ENCODE assay signal across 8 cellular contexts in the genomic region with DNA sequence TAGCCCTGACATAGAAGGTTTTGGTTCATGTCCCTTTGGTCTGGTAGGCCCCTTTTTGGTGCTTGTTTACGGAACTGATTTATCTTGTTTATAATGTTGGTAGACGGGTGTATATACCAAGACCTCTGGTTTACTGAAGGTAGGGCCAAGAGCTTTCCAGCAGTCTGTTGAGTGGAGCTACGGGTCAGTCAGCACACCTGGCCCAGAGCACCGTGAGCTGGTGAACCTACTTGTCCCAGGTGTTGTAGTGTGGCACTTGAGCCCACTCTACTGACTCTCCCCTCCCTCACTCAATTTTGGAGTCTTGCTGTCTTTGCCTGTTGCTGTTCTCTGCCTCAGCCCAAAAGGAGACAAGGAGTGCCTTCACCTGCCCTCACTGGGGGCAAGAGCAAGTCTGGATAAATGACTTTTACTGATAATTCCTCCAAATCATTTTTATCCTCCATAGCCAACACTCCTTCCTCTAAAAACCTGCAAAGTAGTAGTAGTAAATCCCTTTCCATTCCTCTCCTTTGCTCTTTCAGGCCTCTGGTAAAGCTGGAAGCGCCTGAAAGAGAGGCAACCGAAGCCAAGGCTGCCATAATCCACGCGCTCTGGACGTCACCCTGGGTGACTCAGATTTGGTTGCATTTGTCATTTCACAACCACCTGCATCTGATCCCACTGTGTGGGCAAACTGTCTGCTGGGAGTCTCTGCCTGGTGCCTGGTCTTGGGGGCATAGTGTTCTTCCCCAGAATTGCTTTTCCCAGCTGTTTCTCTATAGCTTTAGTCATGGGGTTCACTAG. TPM values are rescaled to one million over a fixed set of nuclear protein-coding genes. Genes with fewer than 3 reads are reported as not detected.
DNase-seq lines count a peak whose midpoint lies in the region; ATAC-seq and TF ChIP-seq lines count a peak whose summit lies in the region.

No MANE protein-coding gene starts in this region.

- H3K27me3 ChIP-seq in endodermal cell (ENCODE audit: control insufficient read depth, insufficient read depth, low read length, poor library complexity, severe bottlenecking) (no peaks in the 10 kb centered on the region), prostate gland (replicated peaks; ENCODE audit: insufficient read depth) (no peaks in the 10 kb centered on the region)

- no peaks in the 10 kb centered on the region for H3K36me3 ChIP-seq in endodermal cell (ENCODE audit: control insufficient read depth, insufficient read depth, low read length)
- H3K36me3 ChIP-seq in prostate gland, result no peaks in the 10 kb centered on the region

- H3K36me3 Mint-ChIP-seq in endodermal cell (ENCODE audit: low read depth) (peaks cover 11% of the 10 kb centered on the region), progenitor cell of endocrine pancreas (ENCODE audit: insufficient read depth) (peaks cover 7% of the 10 kb centered on the region)

- TF ChIP-seq CTCF in endodermal cell (conservative IDR thresholded peaks at IDR 0.05) (no peak), progenitor cell of endocrine pancreas (IDR thresholded peaks at IDR 0.05; ENCODE audit: unreplicated experiment) (no peak), prostate gland (IDR thresholded peaks at IDR 0.05) (no peak)

- H3K9me3 ChIP-seq in endodermal cell (ENCODE audit: control insufficient read depth, low read length) (no peaks in the 10 kb centered on the region), prostate gland (no peaks in the 10 kb centered on the region)

- H3K4me3 Mint-ChIP-seq in endodermal cell, result no peak overlapping the region
- H3K4me3 Mint-ChIP-seq in progenitor cell of endocrine pancreas (ENCODE audit: low read depth), result no peak overlapping the region

- 98 to 99% methylated on average over 6 to 9 of the region's 9 CpGs for whole genome bisulfite sequencing in endodermal cell (ENCODE audit: insufficient coverage in 1 of 2, insufficient read length in 1 of 2), 2 experiments
- 79% methylated on average over 9 of the region's 9 CpGs for WGBS in prostate gland

- intact Hi-C loops in prostate gland (cut with DNase I), result no loop called here

- H3K4me1 Mint-ChIP-seq in endodermal cell (peaks cover 40% of the 10 kb centered on the region), progenitor cell of endocrine pancreas (ENCODE audit: low read depth) (peaks cover 38% of the 10 kb centered on the region)

- ATAC-seq in GM18868 (IDR thresholded peaks at IDR 0.05; ENCODE audit: unreplicated experiment), result no peak

- H3K27ac ChIP-seq in endodermal cell (ENCODE audit: low read depth, low read length) (no peak overlapping the region), prostate gland (no peak overlapping the region)

- H3K4me1 ChIP-seq in endodermal cell (ENCODE audit: control insufficient read depth, insufficient read depth, low read length) (no peaks in the 10 kb centered on the region), prostate gland (replicated peaks) (no peaks in the 10 kb centered on the region)

- no peaks in the 10 kb centered on the region for H3K27me3 Mint-ChIP-seq in endodermal cell (ENCODE audit: insufficient read depth)
- no peaks in the 10 kb centered on the region for H3K27me3 Mint-ChIP-seq in progenitor cell of endocrine pancreas

- DNase-seq in ELR (ENCODE audit: low read depth) (peak; percentile 69), NOMO-1 treated with dmso at 0.1 percent for 144 hours (lab: John Stamatoyannopoulos, UW; ENCODE audit: unreplicated experiment) (peak; percentile 63), endodermal cell (no peak), progenitor cell of endocrine pancreas (ENCODE audit: low spot score, unreplicated experiment) (no peak), prostate gland (ENCODE audit: low spot score) (no peak), kidney glomerular epithelial cell (lab: John Stamatoyannopoulos, UW) (no peak)
- no peak for DNase-seq in central memory CD4-positive, alpha-beta T cell

- H3K4me3 ChIP-seq in endodermal cell (ENCODE audit: low read length) (no peak overlapping the region), prostate gland (no peak overlapping the region)

- TF ChIP-seq POLR2A in prostate gland (IDR thresholded peaks at IDR 0.05), result no peak

- H3K9me3 Mint-ChIP-seq in endodermal cell (no peaks in the 10 kb centered on the region), progenitor cell of endocrine pancreas (ENCODE audit: low read depth) (no peaks in the 10 kb centered on the region)

- no peak overlapping the region for H3K9ac ChIP-seq in endodermal cell (ENCODE audit: extremely low read depth, low read length, poor library complexity, severe bottlenecking)

- peak overlapping the region; percentile 49 for H3K27ac Mint-ChIP-seq in endodermal cell
- peak overlapping the region; percentile 18 for H3K27ac Mint-ChIP-seq in progenitor cell of endocrine pancreas

RNA-seq across cellular contexts. Expression of a gene that starts 22.2 kb away (rescaled TPM):
- total RNA-seq in endodermal cell, result 10 to 100 TPM; 51.2 to 64.3 TPM
- polyA plus RNA-seq in endodermal cell (2013, experiment 1 of 2), result 13.7 TPM
- polyA plus RNA-seq in endodermal cell (2013, experiment 2 of 2), result 15.6 TPM
- 67.2 and 71.7 TPM in 2 replicates for total RNA-seq in progenitor cell of endocrine pancreas
- 10 to 100 TPM; 58.4 to 71.0 TPM for total RNA-seq in prostate gland

Comparison
In these comparisons a context has a peak if more than half of its experiments do, and no peak if none do; other contexts are left out.
1. DNase-seq: peak in ELR (single experiment) and NOMO-1 treated with dmso at 0.1 percent for 144 hours (single experiment); none in endodermal cell (single experiment), progenitor cell of endocrine pancreas (single experiment), central memory CD4-positive, alpha-beta T cell (single experiment), prostate gland (single experiment) and kidney glomerular epithelial cell (single experiment).